Comparison of ENCODE assay signal across 9 cellular contexts in genomic region chr7:92631830-92632487, GRCh38. TPM values are rescaled to one million over a fixed set of nuclear protein-coding genes. Genes with fewer than 3 reads are reported as not detected.
A peak's percentile ranks its signal among the peaks of the same experiment; 100 is the strongest.
DNase-seq lines count a peak whose midpoint lies in the region; ATAC-seq and TF ChIP-seq lines count a peak whose summit lies in the region.
"Had no signal": no experiment of that assay in that cellular context is flagged by ENCODE, and none has a peak within 500 bp of the region (broad histone marks: within the 10 kb centered on the region; RNA-seq: fewer than 3 reads in every experiment).

No MANE protein-coding gene starts in this region.

- H3K4me3 Mint-ChIP-seq in activated CD8-positive, alpha-beta T cell treated with anti-CD3 and anti-CD28 coated beads for 36 hours = peak overlapping the region; percentile 35
- peak overlapping the region; percentile 77 to 79 for H3K4me3 Mint-ChIP-seq in stimulated activated naive B cell treated with anti-CD40 and anti-IgM and Interleukin-4, amounts not matched to agents 10 μg/mL and 1 μg/mL and 100 μg/mL, for 72 hours

- no peaks in the 10 kb centered on the region for H3K27me3 Mint-ChIP-seq in activated CD8-positive, alpha-beta T cell treated with anti-CD3 and anti-CD28 coated beads for 36 hours
- H3K27me3 Mint-ChIP-seq in stimulated activated naive B cell treated with anti-CD40 and anti-IgM and Interleukin-4, amounts not matched to agents 10 μg/mL and 1 μg/mL and 100 μg/mL, for 72 hours = no peaks in the 10 kb centered on the region

- H3K9ac ChIP-seq in mammary epithelial cell (ENCODE audit: insufficient read depth, low read length) = no peak overlapping the region

- DNase-seq in mammary epithelial cell = no peak
- no peak for DNase-seq in breast epithelium (ENCODE audit: low spot score in 2 of 2)
- DNase-seq in activated CD8-positive, alpha-beta T cell treated with anti-CD3 and anti-CD28 coated beads for 36 hours = no peak
- no peak for DNase-seq in stimulated activated naive B cell treated with anti-CD40 and anti-IgM and Interleukin-4, amounts not matched to agents 10 μg/mL and 1 μg/mL and 100 μg/mL, for 72 hours
- DNase-seq in NK-92 treated with Interleukin-12 subunit alpha and Interleukin-12 subunit beta, amount 100 ng/mL, for 24 hours (lab: John Stamatoyannopoulos, UW) = no peak
- no peak for DNase-seq in anterior cingulate cortex (lab: John Stamatoyannopoulos, UW)
- DNase-seq in heart left ventricle = no peak
- DNase-seq: aorta had no signal

- H3K4me1 ChIP-seq in mammary epithelial cell (ENCODE audit: insufficient read depth, low read length) = peaks cover 49% of the 10 kb centered on the region
- H3K4me1 ChIP-seq in breast epithelium = peaks cover 0 to 14% of the 10 kb centered on the region in 2 donors
- peaks cover 14 to 62% (median 43%) of the 10 kb centered on the region in 12 donors for H3K4me1 ChIP-seq in heart left ventricle

- H3K4me3 ChIP-seq in mammary epithelial cell (replicated peaks in 1 of 3; ENCODE audit: insufficient read depth in 1 of 3, low read depth in 2 of 3, low read length in 3 of 3) (no peak overlapping the region), breast epithelium (no peak overlapping the region), heart left ventricle (no peak overlapping the region)

- in situ Hi-C loops in mammary epithelial cell (cut with MboI; ENCODE audit: low sequenced_read_pairs in 2 of 2) = no loop called here

- peaks cover 36% of the 10 kb centered on the region for H3K36me3 Mint-ChIP-seq in activated CD8-positive, alpha-beta T cell treated with anti-CD3 and anti-CD28 coated beads for 36 hours (ENCODE audit: low read depth)
- H3K36me3 Mint-ChIP-seq in stimulated activated naive B cell treated with anti-CD40 and anti-IgM and Interleukin-4, amounts not matched to agents 10 μg/mL and 1 μg/mL and 100 μg/mL, for 72 hours = peaks cover 20 to 21% of the 10 kb centered on the region in 2 donors

- no peaks in the 10 kb centered on the region for H4K20me1 ChIP-seq in mammary epithelial cell (ENCODE audit: insufficient read depth, low read length)

- TF ChIP-seq POLR2A in breast epithelium (IDR thresholded peaks at IDR 0.05) = no peak
- TF ChIP-seq POLR2A in heart left ventricle (IDR thresholded peaks at IDR 0.05) = no peak

- H3K27ac ChIP-seq in mammary epithelial cell (ENCODE audit: insufficient read depth, low read depth, low read length) = peak overlapping the region; percentile 84
- no peak overlapping the region for H3K27ac ChIP-seq in breast epithelium
- H3K27ac ChIP-seq in heart left ventricle = peak overlapping the region in 3 of 12 donors; percentile 74 to 86 (median 75)

- ATAC-seq in HG02981 (IDR thresholded peaks at IDR 0.05; ENCODE audit: unreplicated experiment) (peak; percentile 4), heart left ventricle (no peak)
- ATAC-seq in activated CD8-positive, alpha-beta T cell treated with anti-CD3 and anti-CD28 coated beads for 36 hours = peak; percentile 3
- no peak for ATAC-seq in stimulated activated naive B cell treated with anti-CD40 and anti-IgM and Interleukin-4, amounts not matched to agents 10 μg/mL and 1 μg/mL and 100 μg/mL, for 72 hours (replicated peaks)

- peaks cover 1% of the 10 kb centered on the region for H3K9me3 Mint-ChIP-seq in activated CD8-positive, alpha-beta T cell treated with anti-CD3 and anti-CD28 coated beads for 36 hours
- H3K9me3 Mint-ChIP-seq in stimulated activated naive B cell treated with anti-CD40 and anti-IgM and Interleukin-4, amounts not matched to agents 10 μg/mL and 1 μg/mL and 100 μg/mL, for 72 hours = peaks cover 7 to 11% of the 10 kb centered on the region in 2 donors

- peak overlapping the region; percentile 91 for H3K4me2 ChIP-seq in mammary epithelial cell (ENCODE audit: insufficient read depth, low read depth, low read length)

- H3K36me3 ChIP-seq in mammary epithelial cell (ENCODE audit: insufficient read depth, low read length) (peaks cover 8% of the 10 kb centered on the region), breast epithelium (no peaks in the 10 kb centered on the region), heart left ventricle (peaks cover 0 to 5% (median 0%) of the 10 kb centered on the region in 9 donors)

- H3K79me2 ChIP-seq in mammary epithelial cell (ENCODE audit: insufficient read depth, low read length) = peaks cover 76% of the 10 kb centered on the region

- peaks cover 77% of the 10 kb centered on the region for H3K4me1 Mint-ChIP-seq in activated CD8-positive, alpha-beta T cell treated with anti-CD3 and anti-CD28 coated beads for 36 hours (ENCODE audit: low read depth)
- H3K4me1 Mint-ChIP-seq in stimulated activated naive B cell treated with anti-CD40 and anti-IgM and Interleukin-4, amounts not matched to agents 10 μg/mL and 1 μg/mL and 100 μg/mL, for 72 hours = peaks cover 36 to 70% of the 10 kb centered on the region in 2 donors

- H3K27me3 ChIP-seq in mammary epithelial cell (ENCODE audit: insufficient read depth, low read length) = no peaks in the 10 kb centered on the region
- no peaks in the 10 kb centered on the region for H3K27me3 ChIP-seq in breast epithelium
- H3K27me3 ChIP-seq in heart left ventricle = no peaks in the 10 kb centered on the region

- POLR2A ChIA-PET in activated CD8-positive, alpha-beta T cell treated with anti-CD3 and anti-CD28 coated beads for 36 hours (lab: Charles Lee) = interaction anchor here (0.6 to 2.4 kb wide), 14 partner anchors 10 to 204 kb away, joined by 3 to 12 read pairs (median 5); partner anchors contain the start of gene CDK6

- dilution Hi-C loops in mammary epithelial cell (cut with HindIII; ENCODE audit: low sequenced_read_pairs) = no loop called here

- no peak overlapping the region for H2AFZ ChIP-seq in mammary epithelial cell (ENCODE audit: low read depth, low read length)

- intact Hi-C loops in mammary epithelial cell (cut with micrococcal nuclease) (no loop called here), breast epithelium (cut with DNase I; ENCODE audit: low total_unique reads) (loop anchor here (10.0 kb wide), 1 partner anchor 203 kb away; the partner anchor contains the start of gene CDK6), heart left ventricle (cut with DNase I) (loop anchor here in 5 of 10 donors (5.0 to 10.0 kb wide), 4 partner anchors 53 to 205 kb away; partner anchors contain the start of gene CDK6 (in 1 of the 5))
- intact Hi-C loops in activated CD8-positive, alpha-beta T cell treated with anti-CD3 and anti-CD28 coated beads for 36 hours (cut with micrococcal nuclease) = loop anchor here (2.0 kb wide), 2 partner anchors 53 to 181 kb away; no protein-coding TSS in a partner anchor

- 100% methylated on average over 2 of the region's 2 CpGs for WGBS in mammary epithelial cell (ENCODE audit: low coverage, missing lambda C conversion rate)
- 93 to 95% (median 94%) methylated on average over 2 of the region's 2 CpGs for WGBS in heart left ventricle, 4 donors

- CTCF ChIA-PET in mammary epithelial cell (lab: Charles Lee; ENCODE audit: low non-redundant PET) = no interaction called here
- CTCF ChIA-PET in activated CD8-positive, alpha-beta T cell treated with anti-CD3 and anti-CD28 coated beads for 36 hours (lab: Charles Lee) = interaction anchor here (0.9 to 3.9 kb wide), 10 partner anchors 10 to 206 kb away, joined by 3 to 25 read pairs (median 5); no protein-coding TSS in a partner anchor

- H3K9me3 ChIP-seq in mammary epithelial cell (replicated peaks; ENCODE audit: insufficient read depth, low read length) (peaks cover 4% of the 10 kb centered on the region), breast epithelium (peaks cover 0 to 5% of the 10 kb centered on the region in 2 donors), heart left ventricle (peaks cover 0 to 4% (median 0%) of the 10 kb centered on the region in 12 donors)

- H3K27ac Mint-ChIP-seq in activated CD8-positive, alpha-beta T cell treated with anti-CD3 and anti-CD28 coated beads for 36 hours = peak overlapping the region; percentile 94
- peak overlapping the region; percentile 93 for H3K27ac Mint-ChIP-seq in stimulated activated naive B cell treated with anti-CD40 and anti-IgM and Interleukin-4, amounts not matched to agents 10 μg/mL and 1 μg/mL and 100 μg/mL, for 72 hours

- TF ChIP-seq CTCF in mammary epithelial cell (conservative IDR thresholded peaks at IDR 0.05 in 1 of 2, IDR thresholded peaks at IDR 0.05 in 1 of 2; ENCODE audit: extremely low read depth in 1 of 2, insufficient read depth in 1 of 2, low read depth in 1 of 2, low read length in 2 of 2) (no peak), breast epithelium (IDR thresholded peaks at IDR 0.05) (no peak), heart left ventricle (IDR thresholded peaks at IDR 0.05) (no peak)
- TF ChIP-seq CTCF in activated CD8-positive, alpha-beta T cell treated with anti-CD3 and anti-CD28 coated beads for 36 hours (IDR thresholded peaks at IDR 0.05) = no peak

- no TSS peak for BruUV-seq in mammary epithelial cell (replicated peaks; lab: Mats Ljungman, UMichigan)

RNA-seq across cellular contexts. Expression of gene FAM133B, which starts 41.8 kb away (rescaled TPM):
- 10 to 100 TPM; 16.5 to 29.9 TPM for total RNA-seq in mammary epithelial cell
- polyA plus RNA-seq in mammary epithelial cell = 9.2 TPM
- polyA minus RNA-seq in mammary epithelial cell = 3.3 TPM
- total RNA-seq in breast epithelium = 10 to 100 TPM; 25.0 to 38.2 (median 30.5) TPM
- total RNA-seq in activated CD8-positive, alpha-beta T cell treated with anti-CD3 and anti-CD28 coated beads for 36 hours = 10 to 100 TPM; 27.9 to 30.3 TPM
- 10 to 100 TPM in 6 of 9 donors, 1 to 10 TPM in 3; 7.9 to 14.1 (median 11.0) TPM for total RNA-seq in heart left ventricle
- 10 to 100 TPM; 11.0 to 17.4 TPM for polyA plus RNA-seq in heart left ventricle

Comparison
In these comparisons a context has a peak if more than half of its experiments do, and no peak if none do; other contexts are left out.
1. ATAC-seq: peak in HG02981 (single experiment) and activated CD8-positive, alpha-beta T cell treated with anti-CD3 and anti-CD28 coated beads for 36 hours (single experiment); none in stimulated activated naive B cell treated with anti-CD40 and anti-IgM and Interleukin-4, amounts not matched to agents 10 μg/mL and 1 μg/mL and 100 μg/mL, for 72 hours (0 of 2) and heart left ventricle (0 of 4).